ENCODE assay signal across 1 cellular context in the genomic region with DNA sequence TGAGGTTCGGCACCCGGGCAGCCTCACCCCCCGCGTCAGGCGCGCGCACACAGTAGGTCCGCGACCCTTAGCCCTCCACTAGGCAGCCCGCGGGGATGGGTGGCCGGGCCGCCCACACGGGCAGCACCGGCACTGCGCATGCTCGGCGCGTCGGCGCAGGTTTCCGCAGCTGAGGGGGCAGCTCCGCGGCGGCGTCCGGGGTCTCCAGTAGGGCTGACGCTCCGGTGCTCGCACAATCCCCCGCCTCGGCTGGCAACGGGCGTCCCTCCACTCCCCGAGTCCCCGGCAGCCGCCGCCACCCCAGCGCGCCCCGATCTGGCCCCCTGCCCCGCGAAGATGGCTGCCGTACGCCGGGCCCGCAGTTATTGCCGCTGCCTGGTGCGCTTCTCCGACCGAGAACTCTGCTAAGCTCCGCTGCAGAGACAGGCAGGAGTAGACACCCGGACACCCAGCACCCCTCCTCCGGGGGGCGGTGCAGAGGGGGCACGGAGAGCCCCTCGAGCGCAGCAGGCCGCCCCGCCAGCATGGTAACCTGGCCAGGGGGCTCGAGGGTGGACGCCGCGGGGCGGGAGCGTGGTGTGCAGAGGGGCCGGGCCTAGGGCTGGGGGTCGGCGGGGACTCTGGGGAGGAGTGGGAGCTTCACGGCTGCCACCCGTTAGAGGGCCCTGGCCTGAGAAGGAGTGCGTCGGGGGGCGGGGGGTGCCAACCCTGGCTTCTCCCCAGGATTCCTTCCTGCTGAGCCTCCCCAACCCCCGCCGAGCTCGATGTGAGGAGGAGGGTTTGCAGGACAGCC.
TF ChIP-seq lines count a peak whose summit lies in the region.

A gene (plus strand): TSS at position 139 of the 793 bp plus-strand sequence. CDS start 386 bp downstream, at position 525.

TF ChIP-seq in HEK293, 187 proteins besides CTCF, POLR2A, EP300 and RAD21 (continued from another document and continues in another):
- TF ChIP-seq, protein P1, sequence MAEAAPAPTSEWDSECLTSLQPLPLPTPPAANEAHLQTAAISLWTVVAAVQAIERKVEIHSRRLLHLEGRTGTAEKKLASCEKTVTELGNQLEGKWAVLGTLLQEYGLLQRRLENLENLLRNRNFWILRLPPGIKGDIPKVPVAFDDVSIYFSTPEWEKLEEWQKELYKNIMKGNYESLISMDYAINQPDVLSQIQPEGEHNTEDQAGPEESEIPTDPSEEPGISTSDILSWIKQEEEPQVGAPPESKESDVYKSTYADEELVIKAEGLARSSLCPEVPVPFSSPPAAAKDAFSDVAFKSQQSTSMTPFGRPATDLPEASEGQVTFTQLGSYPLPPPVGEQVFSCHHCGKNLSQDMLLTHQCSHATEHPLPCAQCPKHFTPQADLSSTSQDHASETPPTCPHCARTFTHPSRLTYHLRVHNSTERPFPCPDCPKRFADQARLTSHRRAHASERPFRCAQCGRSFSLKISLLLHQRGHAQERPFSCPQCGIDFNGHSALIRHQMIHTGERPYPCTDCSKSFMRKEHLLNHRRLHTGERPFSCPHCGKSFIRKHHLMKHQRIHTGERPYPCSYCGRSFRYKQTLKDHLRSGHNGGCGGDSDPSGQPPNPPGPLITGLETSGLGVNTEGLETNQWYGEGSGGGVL (tag by site-specific recombination; IDR thresholded peaks at IDR 0.05), result peak; percentile 71; the same call in 1 of the 2 replicates
- TF ChIP-seq ZBTB17 (tag by site-specific recombination; IDR thresholded peaks at IDR 0.05) (peak; percentile 3; the same call in 1 of the 2 replicates), KLF16 (tag by site-specific recombination; IDR thresholded peaks at IDR 0.05) (0 out of 2 replicates have a peak, but pooled peaks have one; percentile 8), ZNF501 (tag by site-specific recombination; IDR thresholded peaks at IDR 0.05) (no peak), ZNF121 (tag by site-specific recombination; IDR thresholded peaks at IDR 0.05) (peak; percentile 96), EGR2 (tag by site-specific recombination; IDR thresholded peaks at IDR 0.05; ENCODE audit: low read depth) (peak; percentile 77), ZNF2 (tag by site-specific recombination; IDR thresholded peaks at IDR 0.05) (0 out of 2 replicates have a peak, but pooled peaks have one; percentile 25), ZNF785 (tag by site-specific recombination; IDR thresholded peaks at IDR 0.05) (no peak), KLF7 (tag by site-specific recombination; IDR thresholded peaks at IDR 0.05; ENCODE audit: borderline replicate concordance) (no peak), ZFP69B (tag by site-specific recombination; IDR thresholded peaks at IDR 0.05) (0 out of 2 replicates have a peak, but pooled peaks have one; percentile 54), ZNF48 (tag by site-specific recombination; IDR thresholded peaks at IDR 0.05) (no peak), ZFHX2 (tag by site-specific recombination; conservative IDR thresholded peaks at IDR 0.05) (peak; percentile 85), MEIS1 (CRISPR knock-in tag; IDR thresholded peaks at IDR 0.05; ENCODE audit: borderline replicate concordance) (no peak), ZNF366 (tag by site-specific recombination; conservative IDR thresholded peaks at IDR 0.05) (no peak), ZSCAN23 (tag by site-specific recombination; IDR thresholded peaks at IDR 0.05) (0 out of 2 replicates have a peak, but pooled peaks have one; percentile 58), ZNF423 (tag by site-specific recombination; IDR thresholded peaks at IDR 0.05) (0 out of 2 replicates have a peak, but pooled peaks have one; percentile 52), ZXDB (tag by site-specific recombination; IDR thresholded peaks at IDR 0.05) (peak; percentile 77; the same call in 1 of the 2 replicates), ZNF133 (tag by site-specific recombination; IDR thresholded peaks at IDR 0.05) (no peak), ZIC2 (tag by site-specific recombination; IDR thresholded peaks at IDR 0.05) (peak; percentile 96), ZNF266 (tag by site-specific recombination; IDR thresholded peaks at IDR 0.05; ENCODE audit: low read depth) (no peak), RBAK (tag by site-specific recombination; IDR thresholded peaks at IDR 0.05) (no peak), ZNF341 (tag by site-specific recombination; IDR thresholded peaks at IDR 0.05; ENCODE audit: low read depth) (0 out of 2 replicates have a peak, but pooled peaks have one; percentile 86), ZNF830 (tag by site-specific recombination; IDR thresholded peaks at IDR 0.05; ENCODE audit: low read depth) (no peak), IKZF3 (tag by site-specific recombination; IDR thresholded peaks at IDR 0.05) (no peak; the same call in 1 of the 2 replicates), ZNF335 (tag by site-specific recombination; conservative IDR thresholded peaks at IDR 0.05) (peak; percentile 53; the same call in 1 of the 2 replicates), SP3 (tag by site-specific recombination; IDR thresholded peaks at IDR 0.05) (peak; percentile 55; the same call in 1 of the 2 replicates), ZNF792 (tag by site-specific recombination; IDR thresholded peaks at IDR 0.05) (no peak; the same call in 1 of the 2 replicates), OSR2 (tag by site-specific recombination; IDR thresholded peaks at IDR 0.05) (no peak), ZNF211 (tag by site-specific recombination; IDR thresholded peaks at IDR 0.05; ENCODE audit: low read depth) (no peak), ZNF274 (IDR thresholded peaks at IDR 0.05; ENCODE audit: low read length) (no peak), ZNF274 (tag by site-specific recombination; IDR thresholded peaks at IDR 0.05; ENCODE audit: borderline replicate concordance) (no peak), ZNF677 (tag by site-specific recombination; IDR thresholded peaks at IDR 0.05) (no peak), YY1 (tag by site-specific recombination; IDR thresholded peaks at IDR 0.05) (peak; percentile 81), ZNF670 (tag by site-specific recombination; IDR thresholded peaks at IDR 0.05; ENCODE audit: low read depth) (no peak), ZNF394 (tag by site-specific recombination; IDR thresholded peaks at IDR 0.05; ENCODE audit: borderline replicate concordance) (no peak), ZNF169 (tag by site-specific recombination; IDR thresholded peaks at IDR 0.05) (no peak)
- TF ChIP-seq, protein P2, sequence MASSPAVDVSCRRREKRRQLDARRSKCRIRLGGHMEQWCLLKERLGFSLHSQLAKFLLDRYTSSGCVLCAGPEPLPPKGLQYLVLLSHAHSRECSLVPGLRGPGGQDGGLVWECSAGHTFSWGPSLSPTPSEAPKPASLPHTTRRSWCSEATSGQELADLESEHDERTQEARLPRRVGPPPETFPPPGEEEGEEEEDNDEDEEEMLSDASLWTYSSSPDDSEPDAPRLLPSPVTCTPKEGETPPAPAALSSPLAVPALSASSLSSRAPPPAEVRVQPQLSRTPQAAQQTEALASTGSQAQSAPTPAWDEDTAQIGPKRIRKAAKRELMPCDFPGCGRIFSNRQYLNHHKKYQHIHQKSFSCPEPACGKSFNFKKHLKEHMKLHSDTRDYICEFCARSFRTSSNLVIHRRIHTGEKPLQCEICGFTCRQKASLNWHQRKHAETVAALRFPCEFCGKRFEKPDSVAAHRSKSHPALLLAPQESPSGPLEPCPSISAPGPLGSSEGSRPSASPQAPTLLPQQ (tag by site-specific recombination; IDR thresholded peaks at IDR 0.05), result no peak
- TF ChIP-seq, protein P3, sequence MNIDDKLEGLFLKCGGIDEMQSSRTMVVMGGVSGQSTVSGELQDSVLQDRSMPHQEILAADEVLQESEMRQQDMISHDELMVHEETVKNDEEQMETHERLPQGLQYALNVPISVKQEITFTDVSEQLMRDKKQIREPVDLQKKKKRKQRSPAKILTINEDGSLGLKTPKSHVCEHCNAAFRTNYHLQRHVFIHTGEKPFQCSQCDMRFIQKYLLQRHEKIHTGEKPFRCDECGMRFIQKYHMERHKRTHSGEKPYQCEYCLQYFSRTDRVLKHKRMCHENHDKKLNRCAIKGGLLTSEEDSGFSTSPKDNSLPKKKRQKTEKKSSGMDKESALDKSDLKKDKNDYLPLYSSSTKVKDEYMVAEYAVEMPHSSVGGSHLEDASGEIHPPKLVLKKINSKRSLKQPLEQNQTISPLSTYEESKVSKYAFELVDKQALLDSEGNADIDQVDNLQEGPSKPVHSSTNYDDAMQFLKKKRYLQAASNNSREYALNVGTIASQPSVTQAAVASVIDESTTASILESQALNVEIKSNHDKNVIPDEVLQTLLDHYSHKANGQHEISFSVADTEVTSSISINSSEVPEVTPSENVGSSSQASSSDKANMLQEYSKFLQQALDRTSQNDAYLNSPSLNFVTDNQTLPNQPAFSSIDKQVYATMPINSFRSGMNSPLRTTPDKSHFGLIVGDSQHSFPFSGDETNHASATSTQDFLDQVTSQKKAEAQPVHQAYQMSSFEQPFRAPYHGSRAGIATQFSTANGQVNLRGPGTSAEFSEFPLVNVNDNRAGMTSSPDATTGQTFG (tag by site-specific recombination; IDR thresholded peaks at IDR 0.05; ENCODE audit: borderline replicate concordance), result no peak
- TF ChIP-seq, protein P4, sequence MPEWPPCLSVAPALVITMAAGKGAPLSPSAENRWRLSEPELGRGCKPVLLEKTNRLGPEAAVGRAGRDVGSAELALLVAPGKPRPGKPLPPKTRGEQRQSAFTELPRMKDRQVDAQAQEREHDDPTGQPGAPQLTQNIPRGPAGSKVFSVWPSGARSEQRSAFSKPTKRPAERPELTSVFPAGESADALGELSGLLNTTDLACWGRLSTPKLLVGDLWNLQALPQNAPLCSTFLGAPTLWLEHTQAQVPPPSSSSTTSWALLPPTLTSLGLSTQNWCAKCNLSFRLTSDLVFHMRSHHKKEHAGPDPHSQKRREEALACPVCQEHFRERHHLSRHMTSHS (tag by site-specific recombination; IDR thresholded peaks at IDR 0.05), result no peak
- TF ChIP-seq, protein P5, sequence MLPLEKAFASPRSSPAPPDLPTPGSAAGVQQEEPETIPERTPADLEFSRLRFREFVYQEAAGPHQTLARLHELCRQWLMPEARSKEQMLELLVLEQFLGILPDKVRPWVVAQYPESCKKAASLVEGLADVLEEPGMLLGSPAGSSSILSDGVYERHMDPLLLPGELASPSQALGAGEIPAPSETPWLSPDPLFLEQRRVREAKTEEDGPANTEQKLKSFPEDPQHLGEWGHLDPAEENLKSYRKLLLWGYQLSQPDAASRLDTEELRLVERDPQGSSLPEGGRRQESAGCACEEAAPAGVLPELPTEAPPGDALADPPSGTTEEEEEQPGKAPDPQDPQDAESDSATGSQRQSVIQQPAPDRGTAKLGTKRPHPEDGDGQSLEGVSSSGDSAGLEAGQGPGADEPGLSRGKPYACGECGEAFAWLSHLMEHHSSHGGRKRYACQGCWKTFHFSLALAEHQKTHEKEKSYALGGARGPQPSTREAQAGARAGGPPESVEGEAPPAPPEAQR (tag by site-specific recombination; IDR thresholded peaks at IDR 0.05), result no peak
- TF ChIP-seq, protein P6, sequence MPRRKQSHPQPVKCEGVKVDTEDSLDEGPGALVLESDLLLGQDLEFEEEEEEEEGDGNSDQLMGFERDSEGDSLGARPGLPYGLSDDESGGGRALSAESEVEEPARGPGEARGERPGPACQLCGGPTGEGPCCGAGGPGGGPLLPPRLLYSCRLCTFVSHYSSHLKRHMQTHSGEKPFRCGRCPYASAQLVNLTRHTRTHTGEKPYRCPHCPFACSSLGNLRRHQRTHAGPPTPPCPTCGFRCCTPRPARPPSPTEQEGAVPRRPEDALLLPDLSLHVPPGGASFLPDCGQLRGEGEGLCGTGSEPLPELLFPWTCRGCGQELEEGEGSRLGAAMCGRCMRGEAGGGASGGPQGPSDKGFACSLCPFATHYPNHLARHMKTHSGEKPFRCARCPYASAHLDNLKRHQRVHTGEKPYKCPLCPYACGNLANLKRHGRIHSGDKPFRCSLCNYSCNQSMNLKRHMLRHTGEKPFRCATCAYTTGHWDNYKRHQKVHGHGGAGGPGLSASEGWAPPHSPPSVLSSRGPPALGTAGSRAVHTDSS (tag by site-specific recombination; IDR thresholded peaks at IDR 0.05), result no peak
- TF ChIP-seq, protein P7, sequence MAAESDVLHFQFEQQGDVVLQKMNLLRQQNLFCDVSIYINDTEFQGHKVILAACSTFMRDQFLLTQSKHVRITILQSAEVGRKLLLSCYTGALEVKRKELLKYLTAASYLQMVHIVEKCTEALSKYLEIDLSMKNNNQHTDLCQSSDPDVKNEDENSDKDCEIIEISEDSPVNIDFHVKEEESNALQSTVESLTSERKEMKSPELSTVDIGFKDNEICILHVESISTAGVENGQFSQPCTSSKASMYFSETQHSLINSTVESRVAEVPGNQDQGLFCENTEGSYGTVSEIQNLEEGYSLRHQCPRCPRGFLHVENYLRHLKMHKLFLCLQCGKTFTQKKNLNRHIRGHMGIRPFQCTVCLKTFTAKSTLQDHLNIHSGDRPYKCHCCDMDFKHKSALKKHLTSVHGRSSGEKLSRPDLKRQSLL (tag by site-specific recombination; IDR thresholded peaks at IDR 0.05), result no peak
- TF ChIP-seq, protein P8, sequence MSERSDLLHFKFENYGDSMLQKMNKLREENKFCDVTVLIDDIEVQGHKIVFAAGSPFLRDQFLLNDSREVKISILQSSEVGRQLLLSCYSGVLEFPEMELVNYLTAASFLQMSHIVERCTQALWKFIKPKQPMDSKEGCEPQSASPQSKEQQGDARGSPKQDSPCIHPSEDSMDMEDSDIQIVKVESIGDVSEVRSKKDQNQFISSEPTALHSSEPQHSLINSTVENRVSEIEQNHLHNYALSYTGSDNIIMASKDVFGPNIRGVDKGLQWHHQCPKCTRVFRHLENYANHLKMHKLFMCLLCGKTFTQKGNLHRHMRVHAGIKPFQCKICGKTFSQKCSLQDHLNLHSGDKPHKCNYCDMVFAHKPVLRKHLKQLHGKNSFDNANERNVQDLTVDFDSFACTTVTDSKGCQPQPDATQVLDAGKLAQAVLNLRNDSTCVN (tag by site-specific recombination; optimal IDR thresholded peaks at IDR 0.05), result peak; percentile 88
- TF ChIP-seq, protein P9, sequence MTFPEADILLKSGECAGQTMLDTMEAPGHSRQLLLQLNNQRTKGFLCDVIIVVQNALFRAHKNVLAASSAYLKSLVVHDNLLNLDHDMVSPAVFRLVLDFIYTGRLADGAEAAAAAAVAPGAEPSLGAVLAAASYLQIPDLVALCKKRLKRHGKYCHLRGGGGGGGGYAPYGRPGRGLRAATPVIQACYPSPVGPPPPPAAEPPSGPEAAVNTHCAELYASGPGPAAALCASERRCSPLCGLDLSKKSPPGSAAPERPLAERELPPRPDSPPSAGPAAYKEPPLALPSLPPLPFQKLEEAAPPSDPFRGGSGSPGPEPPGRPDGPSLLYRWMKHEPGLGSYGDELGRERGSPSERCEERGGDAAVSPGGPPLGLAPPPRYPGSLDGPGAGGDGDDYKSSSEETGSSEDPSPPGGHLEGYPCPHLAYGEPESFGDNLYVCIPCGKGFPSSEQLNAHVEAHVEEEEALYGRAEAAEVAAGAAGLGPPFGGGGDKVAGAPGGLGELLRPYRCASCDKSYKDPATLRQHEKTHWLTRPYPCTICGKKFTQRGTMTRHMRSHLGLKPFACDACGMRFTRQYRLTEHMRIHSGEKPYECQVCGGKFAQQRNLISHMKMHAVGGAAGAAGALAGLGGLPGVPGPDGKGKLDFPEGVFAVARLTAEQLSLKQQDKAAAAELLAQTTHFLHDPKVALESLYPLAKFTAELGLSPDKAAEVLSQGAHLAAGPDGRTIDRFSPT (tag by site-specific recombination; IDR thresholded peaks at IDR 0.05), result peak; percentile 58; the same call in 1 of the 2 replicates
